16 cellular contexts compared by ENCODE assay signal in the genomic region with DNA sequence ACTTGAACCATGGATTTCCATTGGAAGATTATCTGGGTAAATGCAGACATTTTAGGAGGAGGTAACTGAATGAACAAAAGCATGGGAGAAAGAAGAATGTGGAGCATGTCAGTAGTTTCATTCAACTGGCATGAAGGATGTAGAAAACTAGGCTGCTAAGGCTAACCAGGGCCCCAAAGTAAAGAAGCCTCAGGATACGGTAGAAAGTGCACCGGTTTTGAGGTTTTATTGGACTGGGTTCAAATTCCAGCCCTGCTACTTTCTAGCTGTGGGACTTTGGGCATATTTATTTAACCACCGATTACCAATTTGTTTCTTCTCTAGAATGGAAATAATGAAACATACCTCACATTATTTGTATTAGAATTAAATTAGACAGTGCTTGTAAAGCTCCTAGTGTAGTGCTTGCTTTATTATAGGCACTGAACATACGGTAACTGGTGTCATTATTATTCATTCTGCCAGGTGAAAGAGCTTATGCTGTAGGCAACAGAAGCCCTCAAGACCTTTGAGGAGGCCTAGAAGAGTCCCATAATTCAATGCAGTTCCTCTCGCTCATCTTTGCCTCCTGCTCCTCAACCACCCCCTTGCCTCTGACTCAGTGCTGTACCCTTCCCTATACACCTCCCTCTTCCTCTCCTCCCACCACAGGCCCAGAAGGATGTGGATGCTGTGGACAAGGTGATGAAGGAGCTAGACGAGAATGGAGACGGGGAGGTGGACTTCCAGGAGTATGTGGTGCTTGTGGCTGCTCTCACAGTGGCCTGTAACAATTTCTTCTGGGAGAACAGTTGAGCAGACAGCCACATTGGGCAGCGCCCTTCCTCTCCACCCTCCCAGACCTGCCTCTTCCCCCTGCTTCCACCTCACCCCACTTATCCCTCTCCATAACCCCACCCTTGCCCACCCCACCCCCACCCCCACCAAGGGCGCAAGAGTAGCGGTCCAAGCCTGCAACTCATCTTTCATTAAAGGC. TPM values are rescaled to one million over a fixed set of nuclear protein-coding genes. Genes with fewer than 3 reads are reported as not detected.
DNase-seq lines count a peak whose midpoint lies in the region; ATAC-seq, FAIRE-seq and TF ChIP-seq lines count a peak whose summit lies in the region.
"Had no signal": no experiment of that assay in that cellular context is flagged by ENCODE, and none has a peak within 500 bp of the region (broad histone marks: within the 10 kb centered on the region; RNA-seq: fewer than 3 reads in every experiment).

No MANE protein-coding gene starts in this region.

- no peak for TF ChIP-seq POLR2A in GM12878 (IDR thresholded peaks at IDR 0.05; ENCODE audit: low read depth, low read length)

- peaks cover 0 to 14% (median 3%) of the 10 kb centered on the region in 11 experiments; a peak in 6 of 22 replicates for H3K9me3 ChIP-seq in BLaER1 treated with 17β-estradiol and CSF1 and Interleukin-3, amounts not matched to agents 10 nM and 100 nM (replicated peaks in 1 of 11)
- H3K9me3 ChIP-seq in CD4-positive, alpha-beta memory T cell (ENCODE audit: control insufficient read depth in 1 of 2, low read length in 2 of 2), result no peaks in the 10 kb centered on the region
- H3K9me3 ChIP-seq in GM12878 (replicated peaks; ENCODE audit: control insufficient read depth, insufficient read depth, low read length), result no peaks in the 10 kb centered on the region

- FAIRE-seq in GM12878 (lab: Jason Lieb, UNC), result no peak

- H3K4me3 Mint-ChIP-seq in CD4-positive, alpha-beta memory T cell, result peak overlapping the region in 1 of 8 donors; percentile 10
- H3K4me3 Mint-ChIP-seq in mesothelial cell of epicardium, result no peak overlapping the region
- H3K4me3 Mint-ChIP-seq: immature natural killer cell had no signal

- no peak for TF ChIP-seq RAD21 in GM12878 (IDR thresholded peaks at IDR 0.05; ENCODE audit: insufficient read depth, low read depth, low read length)

- in situ Hi-C loops in GM12878 (cut with MboI), result no loop called here

- peaks cover 78 to 86% (median 83%) of the 10 kb centered on the region in 10 experiments for H3K4me1 ChIP-seq in BLaER1 treated with 17β-estradiol and CSF1 and Interleukin-3, amounts not matched to agents 10 nM and 100 nM
- H3K4me1 ChIP-seq in CD4-positive, alpha-beta memory T cell (ENCODE audit: insufficient read depth, low read length), result peaks cover 20% of the 10 kb centered on the region
- H3K4me1 ChIP-seq in GM12878 (ENCODE audit: control insufficient read depth, insufficient read depth, low read length), result peaks cover 14% of the 10 kb centered on the region

- CTCF ChIA-PET in CD4-positive, alpha-beta memory T cell (lab: Charles Lee; ENCODE audit: partially characterized antibody), result interaction anchor here (1.3 to 2.6 kb wide), 2 partner anchors 12 to 63 kb away, joined by 3 to 11 read pairs; no protein-coding TSS in a partner anchor
- CTCF ChIA-PET in GM12878 (lab: Yijun Ruan, JAX), result interaction anchor here (0.6 to 5.2 kb wide), 4 partner anchors 15 to 121 kb away, joined by 3 to 66 read pairs (median 8); a partner anchor contains a TSS

- H3K4me1 Mint-ChIP-seq in CD4-positive, alpha-beta memory T cell, result peaks cover 15 to 38% (median 25%) of the 10 kb centered on the region in 4 donors
- peaks cover 28% of the 10 kb centered on the region for H3K4me1 Mint-ChIP-seq in mesothelial cell of epicardium

- H3K79me2 ChIP-seq in GM12878 (ENCODE audit: control insufficient read depth, insufficient read depth, low read length), result peaks cover 23% of the 10 kb centered on the region

- H3K9me3 Mint-ChIP-seq in CD4-positive, alpha-beta memory T cell, result peaks cover 0 to 3% (median 0%) of the 10 kb centered on the region in 8 donors
- no peaks in the 10 kb centered on the region for H3K9me3 Mint-ChIP-seq in mesothelial cell of epicardium
- H3K9me3 Mint-ChIP-seq: CD8-positive, alpha-beta memory T cell; immature natural killer cell; T-cell had no signal

- peak overlapping the region in 6 of 7 donors; percentile 41 to 90 (median 58) for H3K27ac Mint-ChIP-seq in CD4-positive, alpha-beta memory T cell
- H3K27ac Mint-ChIP-seq in mesothelial cell of epicardium, result peak overlapping the region; percentile 69

- peak overlapping the region; percentile 16 to 92 (median 84); a peak in 12 of 22 replicates for H3K27ac ChIP-seq in BLaER1 treated with 17β-estradiol and CSF1 and Interleukin-3, amounts not matched to agents 10 nM and 100 nM
- no peak overlapping the region for H3K27ac ChIP-seq in CD4-positive, alpha-beta memory T cell (ENCODE audit: low read depth, low read length)
- H3K27ac ChIP-seq in GM12878 (ENCODE audit: control insufficient read depth, insufficient read depth), result no peak overlapping the region
- H3K27ac ChIP-seq: PC-9 had no signal

- H3K4me3 ChIP-seq in BLaER1 treated with 17β-estradiol and CSF1 and Interleukin-3, amounts not matched to agents 10 nM and 100 nM, result no peak overlapping the region
- no peak overlapping the region for H3K4me3 ChIP-seq in CD4-positive, alpha-beta memory T cell (ENCODE audit: low read length in 2 of 2)
- no peak overlapping the region for H3K4me3 ChIP-seq in GM12878
- H3K4me3 ChIP-seq: PC-9 had no signal

- POLR2A ChIA-PET in CD4-positive, alpha-beta memory T cell (lab: Charles Lee; ENCODE audit: partially characterized antibody), result interaction anchor here (0.6 to 0.8 kb wide), 2 partner anchors 96 to 1948 kb away, joined by 3 to 4 read pairs; no protein-coding TSS in a partner anchor
- POLR2A ChIA-PET in GM12878 (lab: Charles Lee), result interaction anchor here (0.6 kb wide), 1 partner anchor 250 kb away, joined by 3 read pairs; no protein-coding TSS in a partner anchor

- peaks cover 0 to 1% of the 10 kb centered on the region in 2 donors for H3K27me3 Mint-ChIP-seq in CD4-positive, alpha-beta memory T cell
- H3K27me3 Mint-ChIP-seq in mesothelial cell of epicardium (ENCODE audit: low read depth), result no peaks in the 10 kb centered on the region

- no peak overlapping the region for H2AFZ ChIP-seq in GM12878 (ENCODE audit: control insufficient read depth, low read depth, low read length)
- H2AFZ ChIP-seq: PC-9 had no signal

- DNase-seq in CD4-positive, alpha-beta memory T cell, result no peak
- DNase-seq in GM12878 (ENCODE audit: low read depth, low spot score) (no peak), mesothelial cell of epicardium (ENCODE audit: low spot score in 2 of 2, unreplicated experiment in 2 of 2) (no peak), amniotic stem cell (lab: John Stamatoyannopoulos, UW) (no peak), NCI-H446 treated with DMSO at 0.1 percent for 48 hours (lab: John Stamatoyannopoulos, UW) (no peak)
- DNase-seq: activated naive CD4-positive, alpha-beta T cell treated with anti-CD3 and anti-CD28 coated beads, Interleukin-2, amount 50 U/mL, for 16 hours; CD8-positive, alpha-beta memory T cell; immature natural killer cell; NCI-H1105; NCI-H446; PC-9; T-cell had no signal

- TSS peak; percentile 52 for BruUV-seq in GM12878 (replicated peaks; lab: Mats Ljungman, UMichigan)

- 71% methylated on average over 7 of the region's 10 CpGs for WGBS in GM12878 (ENCODE audit: insufficient coverage, insufficient replicate concordance, low lambda C conversion rate, missing lambda C conversion rate)

- peaks cover under 1 to 16% of the 10 kb centered on the region in 2 donors for H3K36me3 Mint-ChIP-seq in CD4-positive, alpha-beta memory T cell
- H3K36me3 Mint-ChIP-seq in mesothelial cell of epicardium, result peaks cover 5% of the 10 kb centered on the region
- H3K36me3 Mint-ChIP-seq: immature natural killer cell had no signal

- peak overlapping the region in 1 of 11 experiments; percentile 74; a peak in 2 of 22 replicates for H3K9ac ChIP-seq in BLaER1 treated with 17β-estradiol and CSF1 and Interleukin-3, amounts not matched to agents 10 nM and 100 nM
- no peak overlapping the region for H3K9ac ChIP-seq in GM12878 (ENCODE audit: control insufficient read depth, insufficient read depth, low read length)

- RAD21 ChIA-PET in GM12878 (lab: Charles Lee; ENCODE audit: unreplicated experiment), result interaction anchor here (1.5 kb wide), 1 partner anchor 59 kb away, joined by 7 read pairs; no protein-coding TSS in a partner anchor

- ATAC-seq in GM12878, result no peak
- no peak for ATAC-seq in GM21529 (IDR thresholded peaks at IDR 0.05; ENCODE audit: unreplicated experiment)
- no peak for ATAC-seq in GM19328 (IDR thresholded peaks at IDR 0.05; ENCODE audit: unreplicated experiment)
- ATAC-seq: sciatic nerve, T-cell had no signal

- H4K20me1 ChIP-seq in BLaER1 treated with 17β-estradiol and CSF1 and Interleukin-3, amounts not matched to agents 10 nM and 100 nM, result peaks cover 0 to 15% (median 0%) of the 10 kb centered on the region in 11 experiments; a peak in 8 of 22 replicates
- no peaks in the 10 kb centered on the region for H4K20me1 ChIP-seq in GM12878 (ENCODE audit: control insufficient read depth, insufficient read depth)

- SMC1A ChIA-PET in GM12878 (lab: Charles Lee; ENCODE audit: uncharacterized antibody, unreplicated experiment), result interaction anchor here (1.0 kb wide), 1 partner anchor 31 kb away, joined by 3 read pairs; no protein-coding TSS in a partner anchor

- peaks cover 9 to 33% (median 14%) of the 10 kb centered on the region in 11 experiments for H3K36me3 ChIP-seq in BLaER1 treated with 17β-estradiol and CSF1 and Interleukin-3, amounts not matched to agents 10 nM and 100 nM
- peaks cover 6% of the 10 kb centered on the region for H3K36me3 ChIP-seq in CD4-positive, alpha-beta memory T cell (ENCODE audit: insufficient read depth, low read length)
- peaks cover 0 to 6% of the 10 kb centered on the region in 2 experiments; a peak in 2 of 4 replicates for H3K36me3 ChIP-seq in GM12878 (ENCODE audit: control insufficient read depth in 2 of 2, insufficient read depth in 2 of 2, low read length in 1 of 2)

- TF ChIP-seq EP300 in GM12878 (IDR thresholded peaks at IDR 0.05; ENCODE audit: borderline replicate concordance in 1 of 2, control insufficient read depth in 1 of 2, low read depth in 2 of 2, low read length in 2 of 2), result no peak

- TF ChIP-seq CTCF in GM12878 (IDR thresholded peaks at IDR 0.05 in 2 of 3, conservative IDR thresholded peaks at IDR 0.05 in 1 of 3; ENCODE audit: control insufficient read depth in 2 of 3, extremely low read depth in 1 of 3, insufficient read depth in 1 of 3, low read depth in 3 of 3, low read length in 3 of 3), result no peak
- TF ChIP-seq CTCF in mesothelial cell of epicardium (IDR thresholded peaks at IDR 0.05; ENCODE audit: unreplicated experiment), result no peak

- intact Hi-C loops in CD4-positive, alpha-beta memory T cell (cut with micrococcal nuclease), result loop anchor here (2.0 to 5.0 kb wide), 3 partner anchors 65 to 359 kb away; a partner anchor contains a TSS
- intact Hi-C loops in GM12878 (cut with micrococcal nuclease; ENCODE audit: unreplicated experiment), result no loop called here

- H3K4me2 ChIP-seq in BLaER1 treated with 17β-estradiol and CSF1 and Interleukin-3, amounts not matched to agents 10 nM and 100 nM, result peak overlapping the region; percentile 20 to 100 (median 97); a peak in 17 of 22 replicates
- no peak overlapping the region for H3K4me2 ChIP-seq in GM12878 (ENCODE audit: control insufficient read depth, insufficient read depth)
- H3K4me2 ChIP-seq: PC-9 had no signal

- no peaks in the 10 kb centered on the region for H3K27me3 ChIP-seq in BLaER1 treated with 17β-estradiol and CSF1 and Interleukin-3, amounts not matched to agents 10 nM and 100 nM
- H3K27me3 ChIP-seq in CD4-positive, alpha-beta memory T cell (ENCODE audit: insufficient read depth, low read length), result no peaks in the 10 kb centered on the region
- no peaks in the 10 kb centered on the region for H3K27me3 ChIP-seq in GM12878 (replicated peaks in 1 of 2; ENCODE audit: control insufficient read depth in 2 of 2, insufficient read depth in 2 of 2, low read length in 1 of 2)

RNA-seq across cellular contexts. Expression of a gene that starts 2.5 kb away (rescaled TPM):
- total RNA-seq in CD4-positive, alpha-beta memory T cell, result 100 to 1,000 TPM; 144 to 149 TPM
- 10 to 100 TPM; 42.2 to 75.5 TPM for polyA plus RNA-seq in CD4-positive, alpha-beta memory T cell
- 176 and 179 TPM in 2 replicates for total RNA-seq in GM12878 (2013; cell fraction: nucleolus; rRNA removed)
- total RNA-seq in GM12878 (2014; rRNA removed) (48.0 and 48.5 TPM in 2 replicates), GM12878 (2014; rRNA removed; fragmentation: Illumina TruSeq; extraction: Trizol) (46.5 and 48.7 TPM in 2 replicates), GM12878 (2021) (60.1 and 61.5 TPM in 2 replicates), mesothelial cell of epicardium (108 to 114 TPM (median 111 TPM) in 3 replicates)
- 31.8 TPM for polyA plus RNA-seq in GM12878 (2011; ENCODE audit: low read depth)
- polyA plus RNA-seq in GM12878 (2011; rRNA removed) (93.8 and 98.9 TPM in 2 replicates), GM12878 (2014; fragmentation: Illumina TruSeq; extraction: Trizol) (47.4 and 51.5 TPM in 2 replicates), GM12878 (2014; fragmentation: Nextera tagmentation; extraction: Ambion mirVana) (10 to 100 TPM in 1 of 2 experiments, 1 to 10 TPM in 1; 8.4 to 15.9 TPM), GM12878 (2014; rRNA removed) (64.5 and 65.4 TPM in 2 replicates), GM12878 (2016; fragmentation: Nextera tagmentation; extraction: Ambion mirVana) (10 to 100 TPM; 53.1 to 56.2 TPM)
- 60.6 and 64.7 TPM in 2 replicates for polyA plus RNA-seq in GM12878 (2011; cell fraction: cytosol; rRNA removed)
- polyA plus RNA-seq in GM12878 (2011; cell fraction: nucleus; rRNA removed), result 80.2 and 113 TPM in 2 replicates
- polyA plus RNA-seq in GM12878 (2012), result 42.4 and 48.9 TPM in 2 replicates
- polyA minus RNA-seq in GM12878 (2011; rRNA and poly(A)+ RNA removed), result 58.2 and 59.6 TPM in 2 replicates
- polyA minus RNA-seq in GM12878 (2011; cell fraction: cytosol; rRNA and poly(A)+ RNA removed), result 22.5 and 25.8 TPM in 2 replicates
- polyA minus RNA-seq in GM12878 (2011; cell fraction: nucleus; rRNA and poly(A)+ RNA removed), result 50.2 and 93.3 TPM in 2 replicates

RNA-seq across cellular contexts. Expression of a gene that starts 3.1 kb away (rescaled TPM):
- not detected for total RNA-seq in CD4-positive, alpha-beta memory T cell
- not detected for polyA plus RNA-seq in CD4-positive, alpha-beta memory T cell
- total RNA-seq in GM12878 (2013; cell fraction: nucleolus; rRNA removed), result not detected in 2 replicates
- not detected in 2 replicates for total RNA-seq in GM12878 (2014; rRNA removed)
- total RNA-seq in GM12878 (2014; rRNA removed; fragmentation: Illumina TruSeq; extraction: Trizol), result not detected in 2 replicates
- not detected in 2 replicates for total RNA-seq in GM12878 (2021)
- 0.24 TPM for polyA plus RNA-seq in GM12878 (2011; ENCODE audit: low read depth)
- polyA plus RNA-seq in GM12878 (2011; rRNA removed), result not detected in 2 replicates
- 0.27 TPM in 1 of 2 replicates, not detected in the other for polyA plus RNA-seq in GM12878 (2011; cell fraction: cytosol; rRNA removed)
- polyA plus RNA-seq in GM12878 (2011; cell fraction: nucleus; rRNA removed), result not detected in 2 replicates
- polyA plus RNA-seq in GM12878 (2012), result 0.49 and 0.60 TPM in 2 replicates
- not detected in 2 replicates for polyA plus RNA-seq in GM12878 (2014; fragmentation: Illumina TruSeq; extraction: Trizol)
- polyA plus RNA-seq in GM12878 (2014; fragmentation: Nextera tagmentation; extraction: Ambion mirVana), result under 1 TPM in 1 of 2 experiments, not detected in 1; 0.13 TPM
- 0.03 TPM in 1 of 2 replicates, not detected in the other for polyA plus RNA-seq in GM12878 (2014; rRNA removed)
- under 1 TPM in 1 of 2 experiments, not detected in 1; 0.29 TPM for polyA plus RNA-seq in GM12878 (2016; fragmentation: Nextera tagmentation; extraction: Ambion mirVana)
- not detected in 2 replicates for polyA minus RNA-seq in GM12878 (2011; rRNA and poly(A)+ RNA removed)
- not detected in 2 replicates for polyA minus RNA-seq in GM12878 (2011; cell fraction: cytosol; rRNA and poly(A)+ RNA removed)
- not detected in 2 replicates for polyA minus RNA-seq in GM12878 (2011; cell fraction: nucleus; rRNA and poly(A)+ RNA removed)
- total RNA-seq in mesothelial cell of epicardium, result 0.58 to 0.59 TPM in 2 of 3 replicates, not detected in the other
- total RNA-seq: CD8-positive, alpha-beta memory T cell; T-cell had no signal
- polyA plus RNA-seq: immature natural killer cell had no signal

RNA-seq across cellular contexts. Expression of a gene that starts 4.0 kb away (rescaled TPM):
- 1 to 10 TPM; 4.3 to 5.2 TPM for total RNA-seq in CD4-positive, alpha-beta memory T cell
- polyA plus RNA-seq in CD4-positive, alpha-beta memory T cell, result under 1 TPM in 1 of 2 donors, not detected in 1; 0.56 TPM
- total RNA-seq in GM12878 (2013; cell fraction: nucleolus; rRNA removed), result 3.0 and 3.1 TPM in 2 replicates
- total RNA-seq in GM12878 (2014; rRNA removed) (6.2 and 8.1 TPM in 2 replicates), GM12878 (2014; rRNA removed; fragmentation: Illumina TruSeq; extraction: Trizol) (7.9 and 9.1 TPM in 2 replicates), GM12878 (2021) (10.3 and 12.8 TPM in 2 replicates), mesothelial cell of epicardium (46.6 to 58.5 TPM (median 54.5 TPM) in 3 replicates)
- polyA plus RNA-seq in GM12878 (2011; ENCODE audit: low read depth), result 12.9 TPM
- polyA plus RNA-seq in GM12878 (2011; rRNA removed) (5.6 and 6.6 TPM in 2 replicates), GM12878 (2014; fragmentation: Illumina TruSeq; extraction: Trizol) (10.1 and 10.3 TPM in 2 replicates), GM12878 (2014; fragmentation: Nextera tagmentation; extraction: Ambion mirVana) (10 to 100 TPM; 29.7 to 30.9 TPM), GM12878 (2014; rRNA removed) (13.0 and 17.1 TPM in 2 replicates), GM12878 (2016; fragmentation: Nextera tagmentation; extraction: Ambion mirVana) (1 to 10 TPM; 5.7 to 7.3 TPM)
- polyA plus RNA-seq in GM12878 (2011; cell fraction: cytosol; rRNA removed), result 4.7 and 5.4 TPM in 2 replicates
- 43.4 and 53.0 TPM in 2 replicates for polyA plus RNA-seq in GM12878 (2011; cell fraction: nucleus; rRNA removed)
- 10.9 and 13.5 TPM in 2 replicates for polyA plus RNA-seq in GM12878 (2012)
- polyA minus RNA-seq in GM12878 (2011; rRNA and poly(A)+ RNA removed), result 1.8 and 3.1 TPM in 2 replicates
- polyA minus RNA-seq in GM12878 (2011; cell fraction: cytosol; rRNA and poly(A)+ RNA removed), result 5.1 and 8.9 TPM in 2 replicates
- polyA minus RNA-seq in GM12878 (2011; cell fraction: nucleus; rRNA and poly(A)+ RNA removed), result 1.8 and 4.0 TPM in 2 replicates

RNA-seq across cellular contexts. Expression of a gene that starts 15.2 kb away (rescaled TPM):
- total RNA-seq in CD4-positive, alpha-beta memory T cell, result not detected
- polyA plus RNA-seq in CD4-positive, alpha-beta memory T cell, result not detected
- total RNA-seq in GM12878 (2013; cell fraction: nucleolus; rRNA removed), result not detected in 2 replicates
- total RNA-seq in GM12878 (2014; rRNA removed) (0.28 and 0.33 TPM in 2 replicates), GM12878 (2014; rRNA removed; fragmentation: Illumina TruSeq; extraction: Trizol) (0.28 TPM in 1 of 2 replicates, not detected in the other), GM12878 (2021) (0.53 and 0.54 TPM in 2 replicates), mesothelial cell of epicardium (8.5 to 10.1 TPM (median 10.0 TPM) in 3 replicates)
- polyA plus RNA-seq in GM12878 (2011; ENCODE audit: low read depth), result not detected
- polyA plus RNA-seq in GM12878 (2011; rRNA removed) (0.58 and 0.89 TPM in 2 replicates), GM12878 (2014; fragmentation: Illumina TruSeq; extraction: Trizol) (0.35 and 0.46 TPM in 2 replicates), GM12878 (2014; fragmentation: Nextera tagmentation; extraction: Ambion mirVana) (under 1 TPM in 1 of 2 experiments, not detected in 1; 0.20 TPM), GM12878 (2014; rRNA removed) (0.28 and 0.77 TPM in 2 replicates), GM12878 (2016; fragmentation: Nextera tagmentation; extraction: Ambion mirVana) (not detected)
- 0.48 and 0.69 TPM in 2 replicates for polyA plus RNA-seq in GM12878 (2011; cell fraction: cytosol; rRNA removed)
- 0.15 and 0.29 TPM in 2 replicates for polyA plus RNA-seq in GM12878 (2011; cell fraction: nucleus; rRNA removed)
- polyA plus RNA-seq in GM12878 (2012), result 0.20 and 0.46 TPM in 2 replicates
- 0.52 TPM in 1 of 2 replicates, not detected in the other for polyA minus RNA-seq in GM12878 (2011; rRNA and poly(A)+ RNA removed)
- polyA minus RNA-seq in GM12878 (2011; cell fraction: cytosol; rRNA and poly(A)+ RNA removed), result not detected in 2 replicates
- not detected in 2 replicates for polyA minus RNA-seq in GM12878 (2011; cell fraction: nucleus; rRNA and poly(A)+ RNA removed)
- total RNA-seq: CD8-positive, alpha-beta memory T cell had no signal
- polyA plus RNA-seq: CD8-positive, alpha-beta memory T cell; immature natural killer cell had no signal

RNA-seq across cellular contexts. Expression of a gene that starts 18.4 kb away (rescaled TPM):
- not detected for total RNA-seq in CD4-positive, alpha-beta memory T cell
- polyA plus RNA-seq in CD4-positive, alpha-beta memory T cell, result not detected
- total RNA-seq in GM12878 (2013; cell fraction: nucleolus; rRNA removed), result 0.56 TPM in 1 of 2 replicates, not detected in the other
- total RNA-seq in GM12878 (2014; rRNA removed), result not detected in 2 replicates
- total RNA-seq in GM12878 (2014; rRNA removed; fragmentation: Illumina TruSeq; extraction: Trizol), result not detected in 2 replicates
- total RNA-seq in GM12878 (2021), result 0.51 TPM in 1 of 2 replicates, not detected in the other
- not detected for polyA plus RNA-seq in GM12878 (2011; ENCODE audit: low read depth)
- 0.12 and 0.15 TPM in 2 replicates for polyA plus RNA-seq in GM12878 (2011; rRNA removed)
- 0.10 TPM in 2 replicates for polyA plus RNA-seq in GM12878 (2011; cell fraction: cytosol; rRNA removed)
- polyA plus RNA-seq in GM12878 (2011; cell fraction: nucleus; rRNA removed), result not detected in 2 replicates
- polyA plus RNA-seq in GM12878 (2012), result not detected in 2 replicates
- not detected in 2 replicates for polyA plus RNA-seq in GM12878 (2014; fragmentation: Illumina TruSeq; extraction: Trizol)
- polyA plus RNA-seq in GM12878 (2014; fragmentation: Nextera tagmentation; extraction: Ambion mirVana), result not detected
- not detected in 2 replicates for polyA plus RNA-seq in GM12878 (2014; rRNA removed)
- under 1 TPM; 0.14 to 0.35 TPM for polyA plus RNA-seq in GM12878 (2016; fragmentation: Nextera tagmentation; extraction: Ambion mirVana)
- polyA minus RNA-seq in GM12878 (2011; rRNA and poly(A)+ RNA removed), result not detected in 2 replicates
- polyA minus RNA-seq in GM12878 (2011; cell fraction: cytosol; rRNA and poly(A)+ RNA removed), result 6.9 and 7.0 TPM in 2 replicates
- 0.36 and 0.38 TPM in 2 replicates for polyA minus RNA-seq in GM12878 (2011; cell fraction: nucleus; rRNA and poly(A)+ RNA removed)
- total RNA-seq in mesothelial cell of epicardium, result 22.1 to 24.8 TPM (median 22.4 TPM) in 3 replicates
- total RNA-seq: CD8-positive, alpha-beta memory T cell had no signal
- polyA plus RNA-seq: CD8-positive, alpha-beta memory T cell; immature natural killer cell had no signal

Comparison
In these comparisons a context has a peak if more than half of its experiments do, and no peak if none do; other contexts are left out.
1. H3K27ac ChIP-seq: peak in BLaER1 treated with 17β-estradiol and CSF1 and Interleukin-3, amounts not matched to agents 10 nM and 100 nM (11 of 11); none in CD4-positive, alpha-beta memory T cell (single experiment) and GM12878 (single experiment).